In genomic region chr2:235779444-235779896, GRCh38 we compare ENCODE assay signal across 8 cellular contexts.
DNase-seq lines count a peak whose midpoint lies in the region; ATAC-seq and TF ChIP-seq lines count a peak whose summit lies in the region.

No MANE protein-coding gene starts in this region.

- TF ChIP-seq CTCF in WERI-Rb-1 (IDR thresholded peaks at IDR 0.05; ENCODE audit: low read depth, low read length) (peak; percentile 74), kidney epithelial cell (IDR thresholded peaks at IDR 0.05; ENCODE audit: insufficient read depth, low read length, poor library complexity, severe bottlenecking) (peak; percentile 92)

- H3K27ac ChIP-seq in WERI-Rb-1 = no peak overlapping the region

- peak; percentile 40 for DNase-seq in Caki2 (ENCODE audit: low read depth)
- peak; percentile 75 for DNase-seq in NCI-H2029 (lab: John Stamatoyannopoulos, UW)
- DNase-seq in WERI-Rb-1 = peak; percentile 62
- DNase-seq in central memory CD4-positive, alpha-beta T cell = peak; percentile 23
- peak; percentile 41 for DNase-seq in kidney epithelial cell (ENCODE audit: low read depth)
- DNase-seq in stimulated activated CD4-positive, alpha-beta T cell treated with anti-CD3 and anti-CD28 coated beads, Interleukin-2, amount 100 ng/mL, for 4 hours (ENCODE audit: low read depth) = peak; percentile 24

- no peaks in the 10 kb centered on the region for H3K27me3 ChIP-seq in WERI-Rb-1 (ENCODE audit: insufficient read depth, low read depth, severe bottlenecking)
- H3K27me3 ChIP-seq in kidney epithelial cell (ENCODE audit: control insufficient read depth, insufficient read depth, low read length) = no peaks in the 10 kb centered on the region

- no peak overlapping the region for H3K4me3 ChIP-seq in WERI-Rb-1 (ENCODE audit: low read depth, low read length)
- H3K4me3 ChIP-seq in kidney epithelial cell (ENCODE audit: low read depth, low read length) = no peak overlapping the region

- H3K36me3 ChIP-seq in WERI-Rb-1 = no peaks in the 10 kb centered on the region
- no peaks in the 10 kb centered on the region for H3K36me3 ChIP-seq in kidney epithelial cell (ENCODE audit: control insufficient read depth, insufficient read depth, low read length)

- H3K9me3 ChIP-seq in WERI-Rb-1 (ENCODE audit: severe bottlenecking) = no peaks in the 10 kb centered on the region

- ATAC-seq in GM21786 (IDR thresholded peaks at IDR 0.05; ENCODE audit: unreplicated experiment) = peak; percentile 60
- no peak for ATAC-seq in GM18517 (IDR thresholded peaks at IDR 0.05; ENCODE audit: unreplicated experiment)

- in situ Hi-C loops in Caki2 (cut with HindIII; ENCODE audit: low pct_unique_long_range_greater_than_20kb, low sequenced_read_pairs) = no loop called here

Comparison
In these comparisons a context has a peak if more than half of its experiments do, and no peak if none do; other contexts are left out.
1. DNase-seq: peak in every context shown above with its lines; median percentile 75 in NCI-H2029; 62 in WERI-Rb-1; 41 in kidney epithelial cell; 40 in Caki2; 24 in stimulated activated CD4-positive, alpha-beta T cell treated with anti-CD3 and anti-CD28 coated beads, Interleukin-2, amount 100 ng/mL, for 4 hours; 23 in central memory CD4-positive, alpha-beta T cell.